In the genomic region with DNA sequence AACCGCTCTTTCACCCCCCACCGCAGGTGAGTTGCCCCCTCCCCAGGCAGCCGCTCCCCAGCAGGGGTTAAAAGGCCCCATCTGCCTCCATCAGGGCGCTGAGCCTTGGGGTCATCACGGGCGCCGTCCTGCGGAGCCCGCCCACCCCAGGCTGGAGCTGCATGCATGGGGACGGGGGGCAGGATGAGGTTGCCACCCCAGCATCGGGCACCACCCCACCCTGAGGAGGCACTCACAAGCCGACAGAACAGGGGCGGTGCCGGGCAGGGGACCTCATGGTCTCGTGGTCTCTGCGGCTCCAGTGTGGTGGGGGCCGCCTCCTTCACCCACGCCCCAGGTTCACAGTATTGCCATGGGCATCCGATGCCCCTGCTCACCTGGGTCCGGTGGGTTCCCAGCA, we compare ENCODE assay signal across 33 cellular contexts. TPM values are rescaled to one million over a fixed set of nuclear protein-coding genes. Genes with fewer than 3 reads are reported as not detected.
"Had no signal": no experiment of that assay in that cellular context is flagged by ENCODE, and none has a peak within 500 bp of the region (broad histone marks: within the 10 kb centered on the region; RNA-seq: fewer than 3 reads in every experiment).

No MANE protein-coding gene starts in this region.

- H3K27ac ChIP-seq: adrenal gland, body of pancreas, colonic mucosa, heart right ventricle, WERI-Rb-1 had no signal

- H3K27me3 Mint-ChIP-seq: activated CD8-positive, alpha-beta T cell treated with anti-CD3 and anti-CD28 coated beads for 36 hours; activated naive CD4-positive, alpha-beta T cell treated with anti-CD3 and anti-CD28 coated beads, Interleukin-2, amount 50 U/mL, for 24 hours; activated T-helper 17 cell treated with anti-CD3 and anti-CD28 coated beads, Interleukin-2, amount 50 U/mL, for 72 hours had no signal

- H3K36me3 ChIP-seq: adrenal gland, colonic mucosa, heart right ventricle, WERI-Rb-1 had no signal

- H3K27ac Mint-ChIP-seq: activated B cell treated with CpG ODN at 0.5 μM for 24 hours; activated CD8-positive, alpha-beta T cell treated with anti-CD3 and anti-CD28 coated beads for 36 hours; activated naive CD4-positive, alpha-beta T cell treated with anti-CD3 and anti-CD28 coated beads for 36 hours; activated naive CD4-positive, alpha-beta T cell treated with anti-CD3 and anti-CD28 coated beads, Interleukin-2, amount 50 U/mL, for 24 hours; activated naive CD8-positive, alpha-beta T cell treated with anti-CD3 and anti-CD28 coated beads for 36 hours; activated naive CD8-positive, alpha-beta T cell treated with anti-CD3 and anti-CD28 coated beads, Interleukin-2, amount 50 U/mL, for 24 hours; activated T-helper 17 cell treated with anti-CD3 and anti-CD28 coated beads, Interleukin-2, amount 50 U/mL, for 72 hours; endodermal cell; T-cell; T-helper 1 cell treated with Interleukin-12 subunit alpha and Interleukin-12 subunit beta and Interleukin-4 antibody, amounts not matched to agents 30 μg/mL and 1 μg/mL, for 36 hours; T-helper 2 cell treated with Interferon-gamma antibody and Interleukin-4, amounts not matched to agents 5 μg/mL and 100 μg/mL, for 36 hours had no signal

- DNase-seq: activated B cell treated with CpG ODN at 0.5 μM for 24 hours; activated CD4-positive, alpha-beta T cell treated with anti-CD3 and anti-CD28 coated beads for 48 hours; activated CD4-positive, alpha-beta T cell treated with anti-CD3 and anti-CD28 coated beads, Interleukin-2, amount 50 U/mL, for 1 hour; activated CD4-positive, alpha-beta T cell treated with anti-CD3 and anti-CD28 coated beads, Interleukin-2, amount 50 U/mL, for 48 hours; activated CD8-positive, alpha-beta memory T cell treated with anti-CD3 and anti-CD28 coated beads for 24 hours; activated CD8-positive, alpha-beta T cell treated with anti-CD3 and anti-CD28 coated beads for 36 hours; activated effector memory CD4-positive, alpha-beta T cell treated with Interleukin-2 at 50 U/mL for 16 hours; activated gamma-delta T cell treated with Interleukin-2 at 50 U/mL for 16 hours; activated naive CD4-positive, alpha-beta T cell treated with anti-CD3 and anti-CD28 coated beads for 36 hours; activated naive CD8-positive, alpha-beta T cell treated with anti-CD3 and anti-CD28 coated beads for 36 hours; activated naive CD8-positive, alpha-beta T cell treated with anti-CD3 and anti-CD28 coated beads, Interleukin-2, amount 50 U/mL, for 24 hours; activated T-cell treated with anti-CD3 and anti-CD28 coated beads, Interleukin-2, amount 50 U/mL, for 4 hours; adrenal gland; amygdala; aorta; body of pancreas; caudate nucleus; cerebellar nuclear complex; colonic mucosa; effector CD8-positive, alpha-beta T cell; endodermal cell; foreskin fibroblast; glutamatergic neuron; heart right ventricle; T-cell; T1000; WERI-Rb-1 had no signal

- H3K27me3 ChIP-seq: adrenal gland, body of pancreas, colonic mucosa had no signal

- H3K9me3 ChIP-seq: adrenal gland, body of pancreas, colonic mucosa, heart right ventricle had no signal

- H3K9me3 Mint-ChIP-seq: activated B cell treated with CpG ODN at 0.5 μM for 24 hours; activated CD8-positive, alpha-beta T cell treated with anti-CD3 and anti-CD28 coated beads for 36 hours; activated naive CD4-positive, alpha-beta T cell treated with anti-CD3 and anti-CD28 coated beads for 36 hours; activated naive CD4-positive, alpha-beta T cell treated with anti-CD3 and anti-CD28 coated beads, Interleukin-2, amount 50 U/mL, for 24 hours; activated naive CD8-positive, alpha-beta T cell treated with anti-CD3 and anti-CD28 coated beads for 36 hours; activated naive CD8-positive, alpha-beta T cell treated with anti-CD3 and anti-CD28 coated beads, Interleukin-2, amount 50 U/mL, for 24 hours; activated T-cell treated with anti-CD3 and anti-CD28 coated beads, Interleukin-2, amount 50 U/mL, for 4 hours; activated T-helper 17 cell treated with anti-CD3 and anti-CD28 coated beads, Interleukin-2, amount 50 U/mL, for 72 hours; endodermal cell; T-cell; T-helper 1 cell treated with Interleukin-12 subunit alpha and Interleukin-12 subunit beta and Interleukin-4 antibody, amounts not matched to agents 30 μg/mL and 1 μg/mL, for 36 hours; T-helper 2 cell treated with Interferon-gamma antibody and Interleukin-4, amounts not matched to agents 5 μg/mL and 100 μg/mL, for 36 hours had no signal

- H3K4me3 ChIP-seq: adrenal gland, body of pancreas, colonic mucosa, heart right ventricle had no signal

- ATAC-seq: activated CD4-positive, CD25-positive, alpha-beta regulatory T cell treated with anti-CD3 and anti-CD28 coated beads, Interleukin-2, amount 50 U/mL, for 24 hours; activated CD8-positive, alpha-beta T cell treated with anti-CD3 and anti-CD28 coated beads for 36 hours; activated naive CD8-positive, alpha-beta T cell treated with anti-CD3 and anti-CD28 coated beads, Interleukin-2, amount 50 U/mL, for 24 hours; activated T-cell treated with anti-CD3 and anti-CD28 coated beads, Interleukin-2, amount 50 U/mL, for 4 hours; activated T-helper 17 cell treated with anti-CD3 and anti-CD28 coated beads, Interleukin-2, amount 50 U/mL, for 72 hours; body of pancreas; esophagus mucosa; heart right ventricle; T-cell had no signal

- H3K4me1 ChIP-seq: colonic mucosa had no signal

- H3K36me3 Mint-ChIP-seq: activated naive CD4-positive, alpha-beta T cell treated with anti-CD3 and anti-CD28 coated beads, Interleukin-2, amount 50 U/mL, for 24 hours; activated naive CD8-positive, alpha-beta T cell treated with anti-CD3 and anti-CD28 coated beads for 36 hours; T-cell had no signal

- H3K4me3 Mint-ChIP-seq: activated naive CD4-positive, alpha-beta T cell treated with anti-CD3 and anti-CD28 coated beads for 36 hours; activated naive CD8-positive, alpha-beta T cell treated with anti-CD3 and anti-CD28 coated beads for 36 hours; activated naive CD8-positive, alpha-beta T cell treated with anti-CD3 and anti-CD28 coated beads, Interleukin-2, amount 50 U/mL, for 24 hours; endodermal cell; T-helper 1 cell treated with Interleukin-12 subunit alpha and Interleukin-12 subunit beta and Interleukin-4 antibody, amounts not matched to agents 30 μg/mL and 1 μg/mL, for 36 hours; T-helper 2 cell treated with Interferon-gamma antibody and Interleukin-4, amounts not matched to agents 5 μg/mL and 100 μg/mL, for 36 hours had no signal

RNA-seq across cellular contexts. Expression of gene PTGES, which starts 16.5 kb away (rescaled TPM):
- total RNA-seq: activated B cell treated with CpG ODN at 0.5 μM for 24 hours; activated T-cell treated with anti-CD3 and anti-CD28 coated beads, Interleukin-2, amount 50 U/mL, for 4 hours; activated T-helper 17 cell treated with anti-CD3 and anti-CD28 coated beads, Interleukin-2, amount 50 U/mL, for 72 hours; T-cell had no signal
